In genomic region chr10:124701038-124701365, GRCh38 we compare ENCODE assay signal across 13 cellular contexts. TPM values are rescaled to one million over a fixed set of nuclear protein-coding genes. Genes with fewer than 3 reads are reported as not detected.
A peak's percentile ranks its signal among the peaks of the same experiment; 100 is the strongest.
DNase-seq lines count a peak whose midpoint lies in the region; ATAC-seq and TF ChIP-seq lines count a peak whose summit lies in the region.
"Had no signal": no experiment of that assay in that cellular context is flagged by ENCODE, and none has a peak within 500 bp of the region (broad histone marks: within the 10 kb centered on the region; RNA-seq: fewer than 3 reads in every experiment).

No MANE protein-coding gene starts in this region.

- H3K27ac ChIP-seq in CD8-positive, alpha-beta memory T cell (ENCODE audit: low read depth, low read length): no peak overlapping the region
- H3K27ac ChIP-seq in right atrium auricular region: peak overlapping the region; percentile 88 to 91

- peaks cover 99% of the 10 kb centered on the region for H3K4me1 ChIP-seq in CD8-positive, alpha-beta memory T cell (ENCODE audit: insufficient read depth, low read length)
- H3K4me1 ChIP-seq in right atrium auricular region: peaks cover 0 to 97% of the 10 kb centered on the region in 2 donors
- H3K4me1 ChIP-seq in skeletal muscle satellite cell (ENCODE audit: control insufficient read depth, insufficient read depth, low read length): peaks cover 23% of the 10 kb centered on the region

- CTCF ChIA-PET in CD8-positive, alpha-beta memory T cell (lab: Charles Lee): interaction anchor here (0.9 to 15.2 kb wide), 5 partner anchors 10 to 82 kb away, joined by 3 to 312 read pairs (median 20); no protein-coding TSS in a partner anchor

- H3K27me3 Mint-ChIP-seq in CD8-positive, alpha-beta memory T cell: no peaks in the 10 kb centered on the region
- H3K27me3 Mint-ChIP-seq in activated T-helper 17 cell treated with anti-CD3 and anti-CD28 coated beads, Interleukin-2, amount 50 U/mL, for 72 hours: no peaks in the 10 kb centered on the region

- peak overlapping the region; percentile 93 to 99 (median 98) for H3K27ac Mint-ChIP-seq in CD8-positive, alpha-beta memory T cell
- peak overlapping the region; percentile 97 for H3K27ac Mint-ChIP-seq in activated T-helper 17 cell treated with anti-CD3 and anti-CD28 coated beads, Interleukin-2, amount 50 U/mL, for 72 hours

- DNase-seq in CD8-positive, alpha-beta memory T cell: no peak
- DNase-seq in right atrium auricular region (ENCODE audit: low spot score) (no peak), NCI-H1694 treated with DMSO at 0.1 percent for 48 hours (lab: John Stamatoyannopoulos, UW) (no peak), SIG-M5 treated with dmso at 0.1 percent for 504 hours (lab: John Stamatoyannopoulos, UW; ENCODE audit: unreplicated experiment) (no peak), head of caudate nucleus (no peak)
- DNase-seq: activated gamma-delta T cell treated with Interleukin-2 at 50 U/mL for 16 hours, kidney glomerular epithelial cell, MM.1S, NCI-H82, T1000 had no signal

- peak overlapping the region; percentile 38 for H3K4me2 ChIP-seq in skeletal muscle satellite cell (ENCODE audit: low read length)

- H3K9ac ChIP-seq in skeletal muscle satellite cell (ENCODE audit: low read depth, low read length): peak overlapping the region; percentile 0

- ATAC-seq in activated T-helper 17 cell treated with anti-CD3 and anti-CD28 coated beads, Interleukin-2, amount 50 U/mL, for 72 hours (replicated peaks): no peak
- no peak for ATAC-seq in GM21447 (IDR thresholded peaks at IDR 0.05; ENCODE audit: unreplicated experiment)

- H3K27me3 ChIP-seq in CD8-positive, alpha-beta memory T cell (ENCODE audit: insufficient read depth, low read length, poor library complexity, severe bottlenecking): no peaks in the 10 kb centered on the region
- H3K27me3 ChIP-seq in right atrium auricular region: no peaks in the 10 kb centered on the region
- no peaks in the 10 kb centered on the region for H3K27me3 ChIP-seq in skeletal muscle satellite cell (ENCODE audit: control insufficient read depth, insufficient read depth, low read length)

- H3K4me3 Mint-ChIP-seq in CD8-positive, alpha-beta memory T cell: peak overlapping the region in 6 of 7 donors; percentile 44 to 83 (median 57)
- peak overlapping the region; percentile 91 for H3K4me3 Mint-ChIP-seq in activated T-helper 17 cell treated with anti-CD3 and anti-CD28 coated beads, Interleukin-2, amount 50 U/mL, for 72 hours

- peaks cover 0 to 73% (median 0%) of the 10 kb centered on the region in 3 donors for H3K36me3 Mint-ChIP-seq in CD8-positive, alpha-beta memory T cell
- H3K36me3 Mint-ChIP-seq in activated T-helper 17 cell treated with anti-CD3 and anti-CD28 coated beads, Interleukin-2, amount 50 U/mL, for 72 hours (ENCODE audit: low read depth): peaks cover 89% of the 10 kb centered on the region

- no peaks in the 10 kb centered on the region for H3K9me3 ChIP-seq in CD8-positive, alpha-beta memory T cell (ENCODE audit: low read length)
- no peaks in the 10 kb centered on the region for H3K9me3 ChIP-seq in right atrium auricular region
- no peaks in the 10 kb centered on the region for H3K9me3 ChIP-seq in skeletal muscle satellite cell (replicated peaks; ENCODE audit: low read length)

- H3K4me3 ChIP-seq in CD8-positive, alpha-beta memory T cell (ENCODE audit: low read length): no peak overlapping the region
- H3K4me3 ChIP-seq in right atrium auricular region (no peak overlapping the region), skeletal muscle satellite cell (ENCODE audit: low read length) (no peak overlapping the region)

- peaks cover 4% of the 10 kb centered on the region for H3K36me3 ChIP-seq in CD8-positive, alpha-beta memory T cell (ENCODE audit: insufficient read depth, low read length)
- no peaks in the 10 kb centered on the region for H3K36me3 ChIP-seq in right atrium auricular region
- peaks cover 5% of the 10 kb centered on the region for H3K36me3 ChIP-seq in skeletal muscle satellite cell (ENCODE audit: insufficient read depth, low read length)

- H3K4me1 Mint-ChIP-seq in CD8-positive, alpha-beta memory T cell: peaks cover 99 to 100% (median 100%) of the 10 kb centered on the region in 3 donors
- peaks cover 86% of the 10 kb centered on the region for H3K4me1 Mint-ChIP-seq in activated T-helper 17 cell treated with anti-CD3 and anti-CD28 coated beads, Interleukin-2, amount 50 U/mL, for 72 hours

- POLR2A ChIA-PET in CD8-positive, alpha-beta memory T cell (lab: Charles Lee): interaction anchor here (1.2 to 2.8 kb wide), 3 partner anchors 12 to 38 kb away, joined by 3 to 15 read pairs (median 9); no protein-coding TSS in a partner anchor

- intact Hi-C loops in head of caudate nucleus (cut with DNase I): no loop called here

- no peak for TF ChIP-seq CTCF in right atrium auricular region (IDR thresholded peaks at IDR 0.05)

- no peaks in the 10 kb centered on the region for H3K9me3 Mint-ChIP-seq in CD8-positive, alpha-beta memory T cell
- no peaks in the 10 kb centered on the region for H3K9me3 Mint-ChIP-seq in activated T-helper 17 cell treated with anti-CD3 and anti-CD28 coated beads, Interleukin-2, amount 50 U/mL, for 72 hours

RNA-seq across cellular contexts. Expression of gene FAM53B, which starts 43.2 kb away (rescaled TPM):
- 10 to 100 TPM; 28.8 to 29.2 TPM for total RNA-seq in CD8-positive, alpha-beta memory T cell
- 41.6 TPM for polyA plus RNA-seq in CD8-positive, alpha-beta memory T cell
- total RNA-seq in activated T-helper 17 cell treated with anti-CD3 and anti-CD28 coated beads, Interleukin-2, amount 50 U/mL, for 72 hours: 10 to 100 TPM; 21.7 to 36.8 TPM
- total RNA-seq in right atrium auricular region: 10 to 100 TPM; 30.3 to 31.1 TPM
- 14.4 and 18.6 TPM in 2 replicates for total RNA-seq in skeletal muscle satellite cell (2012; rRNA removed)
